8 cellular contexts compared by ENCODE assay signal in the genomic region with DNA sequence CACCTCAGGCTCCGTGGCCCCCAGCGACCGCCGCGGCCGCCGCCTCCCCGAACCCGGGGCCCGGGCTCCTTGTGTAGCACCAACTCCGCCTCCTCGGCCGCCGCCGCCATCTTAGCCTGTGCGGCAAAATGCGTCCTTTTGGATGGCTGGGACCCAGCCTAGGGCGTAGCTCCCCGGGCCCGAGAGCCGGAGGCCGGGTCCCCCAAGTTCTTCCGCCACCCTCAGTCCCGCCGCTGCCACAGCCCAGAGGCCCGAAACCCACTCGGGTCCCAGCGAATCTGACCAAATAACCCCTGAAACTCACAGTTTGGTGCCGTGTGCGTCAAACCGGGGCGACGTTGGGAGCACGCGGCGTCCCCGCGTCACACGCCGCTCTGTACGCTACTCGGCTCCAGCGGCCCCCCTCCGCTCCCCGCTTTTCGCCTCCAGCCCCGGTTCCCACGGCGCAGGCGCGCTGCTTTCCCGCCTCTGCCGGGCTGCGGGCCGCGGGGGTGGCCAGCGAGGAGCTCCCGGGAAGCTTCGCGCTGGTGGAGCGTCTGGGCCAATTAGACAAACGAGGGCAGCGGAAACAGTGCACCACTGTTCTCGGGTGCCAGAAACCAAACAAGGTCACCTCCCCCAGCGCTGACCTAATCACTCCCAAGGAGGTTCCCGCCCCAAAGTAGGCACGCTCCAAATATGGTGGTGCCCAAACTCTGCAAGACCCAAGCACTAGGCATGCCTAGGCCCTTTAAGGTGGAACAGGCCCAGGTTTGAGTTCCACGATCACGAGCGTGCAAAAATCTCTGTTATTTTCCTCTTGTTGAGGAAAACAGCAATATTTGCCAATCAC. TPM values are rescaled to one million over a fixed set of nuclear protein-coding genes. Genes with fewer than 3 reads are reported as not detected.
DNase-seq lines count a peak whose midpoint lies in the region; ATAC-seq, FAIRE-seq and TF ChIP-seq lines count a peak whose summit lies in the region.

A gene (minus strand): TSS at position 350 of the 832 bp plus-strand sequence. CDS start 39,682 bp downstream, outside the sequence.

- H3K4me3 ChIP-seq in adipocyte (ENCODE audit: low read length) (peak within 1 kb of the TSS; percentile 99), transverse colon (peak within 1 kb of the TSS; percentile 61 to 94 (median 90))

- no peak for TF ChIP-seq CTCF in transverse colon (IDR thresholded peaks at IDR 0.05)

- ATAC-seq in HG02798 (IDR thresholded peaks at IDR 0.05; ENCODE audit: poor library complexity, unreplicated experiment): peak; percentile 83

- no peaks in the 10 kb centered on the region for H3K9me3 ChIP-seq in adipocyte (ENCODE audit: control insufficient read depth, low read length)
- no peaks in the 10 kb centered on the region for H3K9me3 ChIP-seq in transverse colon

- FAIRE-seq in GM12892 (lab: Jason Lieb, UNC): peak; percentile 98

- 2% methylated on average over 66 of the region's 70 CpGs; no CpG with 5 or more reads in 1 of the 2 donors for WGBS in transverse colon (ENCODE audit: low coverage in 1 of 2), 2 donors

- H3K4me1 ChIP-seq in adipocyte (ENCODE audit: control insufficient read depth, insufficient read depth, low read length) (peaks cover 43% of the 10 kb centered on the region), transverse colon (peaks cover 21 to 49% (median 39%) of the 10 kb centered on the region in 4 donors)

- peak; percentile 83 for TF ChIP-seq POLR2A in GM12892 (IDR thresholded peaks at IDR 0.05; ENCODE audit: low read depth, low read length)
- peak; percentile 85 for TF ChIP-seq POLR2A in transverse colon (IDR thresholded peaks at IDR 0.05)

- TF ChIP-seq EP300 in transverse colon (IDR thresholded peaks at IDR 0.05; ENCODE audit: low read depth): peak; percentile 34

- H3K27me3 ChIP-seq in adipocyte (replicated peaks; ENCODE audit: control insufficient read depth, insufficient read depth, low read length): no peaks in the 10 kb centered on the region
- no peaks in the 10 kb centered on the region for H3K27me3 ChIP-seq in transverse colon

- peak; percentile 78 for DNase-seq in GM12892 (ENCODE audit: insufficient read length)
- peak; percentile 67 for DNase-seq in NCI-H1417 treated with DMSO at 0.1 percent for 48 hours (lab: John Stamatoyannopoulos, UW)
- peak; percentile 84 for DNase-seq in T follicular helper cell (ENCODE audit: low read depth)
- DNase-seq in adipocyte (ENCODE audit: low read depth): peak; percentile 96
- peak; percentile 95 for DNase-seq in cardiac septum (ENCODE audit: low spot score)
- peak; percentile 95 for DNase-seq in pons (ENCODE audit: low spot score)
- DNase-seq in transverse colon: peak; percentile 91

- peak within 1 kb of the TSS; percentile 100 for H3K9ac ChIP-seq in adipocyte (ENCODE audit: low read length)

- peak within 1 kb of the TSS; percentile 98 to 99 (median 99) for H3K27ac ChIP-seq in transverse colon

- intact Hi-C loops in cardiac septum (cut with DNase I) (loop anchor here (5.0 kb wide), 3 partner anchors 50 to 300 kb away; no protein-coding TSS in a partner anchor), transverse colon (cut with DNase I; ENCODE audit: low total_unique reads) (no loop called here)

- H3K36me3 ChIP-seq in adipocyte (ENCODE audit: control insufficient read depth, insufficient read depth, low read length, severe bottlenecking) (no peaks in the 10 kb centered on the region), transverse colon (no peaks in the 10 kb centered on the region)

- in situ Hi-C loops in transverse colon (cut with MboI; ENCODE audit: low pct_ligation_motif_present in 1 of 4, low pct_unique_long_range_greater_than_20kb in 1 of 4, low sequenced_read_pairs in 3 of 4): no loop called here

RNA-seq across cellular contexts. Expression of the gene that starts here (rescaled TPM):
- polyA plus RNA-seq in GM12892 (2012; ENCODE audit: missing spikeins): 19.8 TPM
- total RNA-seq in cardiac septum (42.6 TPM), transverse colon (10 to 100 TPM; 19.5 to 86.2 (median 50.4) TPM)

Comparison
In these comparisons a context has a peak if more than half of its experiments do, and no peak if none do; other contexts are left out.
1. Peak in every context shown above with its lines: DNase-seq, ATAC-seq, H3K4me3 ChIP-seq and H3K27ac ChIP-seq.